In the genomic region with DNA sequence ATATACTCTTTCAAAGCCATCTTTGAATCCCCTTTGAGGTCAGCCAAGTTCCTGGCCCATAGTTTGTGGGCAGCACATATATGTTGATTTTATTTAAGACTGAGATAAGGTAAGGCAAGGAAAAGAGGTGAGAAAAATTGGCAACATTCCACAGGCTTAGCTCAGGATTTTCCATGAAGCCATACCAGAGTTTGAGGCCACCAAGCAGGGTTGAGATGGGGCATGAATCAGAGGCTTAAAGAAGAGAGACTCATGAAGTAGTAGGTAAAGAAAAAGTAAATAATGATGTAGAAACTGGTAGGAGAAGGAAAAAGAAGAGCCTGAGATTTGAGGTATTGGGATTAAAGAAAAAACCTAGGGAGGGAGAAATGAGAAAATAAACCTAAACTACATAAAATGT, we compare ENCODE assay signal across 19 cellular contexts.
"Had no signal": no experiment of that assay in that cellular context is flagged by ENCODE, and none has a peak within 500 bp of the region (broad histone marks: within the 10 kb centered on the region; RNA-seq: fewer than 3 reads in every experiment).

No MANE protein-coding gene starts in this region.

- H3K9ac ChIP-seq: neural progenitor cell had no signal

- DNase-seq: activated CD4-positive, alpha-beta memory T cell treated with anti-CD3 and anti-CD28 coated beads, Interleukin-2, amount 10 ng/mL, durations not matched to agents 7 days and 5 days; activated CD4-positive, alpha-beta T cell treated with anti-CD3 and anti-CD28 coated beads for 4 hours; activated CD8-positive, alpha-beta memory T cell treated with anti-CD3 and anti-CD28 coated beads, Interleukin-2, amount 50 U/mL, for 48 hours; activated naive CD4-positive, alpha-beta T cell treated with anti-CD3 and anti-CD28 coated beads, Interleukin-2, amount 10 ng/mL, durations not matched to agents 7 days and 5 days; central memory CD4-positive, alpha-beta T cell; colonic mucosa; effector CD4-positive, alpha-beta T cell; foreskin melanocyte; immature natural killer cell; midbrain; ovary; stimulated activated naive CD4-positive, alpha-beta T cell; T-helper 17 cell had no signal

- H3K27me3 ChIP-seq: colonic mucosa, heart left ventricle, neural progenitor cell, ovary, suprapubic skin had no signal

- H3K36me3 Mint-ChIP-seq: neural progenitor cell, type B pancreatic cell had no signal

- H3K27me3 Mint-ChIP-seq: activated CD4-positive, alpha-beta memory T cell treated with anti-CD3 and anti-CD28 coated beads, Interleukin-2, amount 10 ng/mL, durations not matched to agents 7 days and 5 days; activated naive CD4-positive, alpha-beta T cell treated with anti-CD3 and anti-CD28 coated beads, Interleukin-2, amount 10 ng/mL, durations not matched to agents 7 days and 5 days; T-helper 17 cell; type B pancreatic cell had no signal

- H3K27ac ChIP-seq: colonic mucosa, neural progenitor cell, ovary, suprapubic skin had no signal

- H3K36me3 ChIP-seq: colonic mucosa, heart left ventricle, neural progenitor cell, ovary, suprapubic skin had no signal

- H3K9me3 ChIP-seq: colonic mucosa, heart left ventricle, ovary, suprapubic skin had no signal

- H3K27ac Mint-ChIP-seq: activated CD4-positive, alpha-beta memory T cell treated with anti-CD3 and anti-CD28 coated beads, Interleukin-2, amount 10 ng/mL, durations not matched to agents 7 days and 5 days; activated naive CD4-positive, alpha-beta T cell treated with anti-CD3 and anti-CD28 coated beads, Interleukin-2, amount 10 ng/mL, durations not matched to agents 7 days and 5 days; activated T-helper 2 cell treated with anti-CD3 and anti-CD28 coated beads, Interferon-gamma antibody, Interleukin-2, Interleukin-4, amounts not matched to agents 10 μg/mL and 5 μg/mL and 100 μg/mL, durations not matched to agents 14 hours and 24 hours and 36 hours; neural progenitor cell; T-helper 17 cell; type B pancreatic cell had no signal

- H2AFZ ChIP-seq: neural progenitor cell had no signal

- H3K4me1 ChIP-seq: colonic mucosa had no signal

- H3K9me3 Mint-ChIP-seq: activated CD4-positive, alpha-beta memory T cell treated with anti-CD3 and anti-CD28 coated beads, Interleukin-2, amount 10 ng/mL, durations not matched to agents 7 days and 5 days; activated naive CD4-positive, alpha-beta T cell treated with anti-CD3 and anti-CD28 coated beads, Interleukin-2, amount 10 ng/mL, durations not matched to agents 7 days and 5 days; activated T-helper 2 cell treated with anti-CD3 and anti-CD28 coated beads, Interferon-gamma antibody, Interleukin-2, Interleukin-4, amounts not matched to agents 10 μg/mL and 5 μg/mL and 100 μg/mL, durations not matched to agents 14 hours and 24 hours and 36 hours; immature natural killer cell; neural progenitor cell; type B pancreatic cell had no signal

- H3K4me3 Mint-ChIP-seq: activated CD4-positive, alpha-beta memory T cell treated with anti-CD3 and anti-CD28 coated beads, Interleukin-2, amount 10 ng/mL, durations not matched to agents 7 days and 5 days; activated naive CD4-positive, alpha-beta T cell treated with anti-CD3 and anti-CD28 coated beads, Interleukin-2, amount 10 ng/mL, durations not matched to agents 7 days and 5 days; immature natural killer cell; neural progenitor cell; T-helper 17 cell; type B pancreatic cell had no signal

- H3K4me3 ChIP-seq: colonic mucosa, heart left ventricle, lung, neural progenitor cell, ovary, suprapubic skin had no signal

- ATAC-seq: T-helper 17 cell had no signal
